15 cellular contexts compared by ENCODE assay signal in the genomic region with DNA sequence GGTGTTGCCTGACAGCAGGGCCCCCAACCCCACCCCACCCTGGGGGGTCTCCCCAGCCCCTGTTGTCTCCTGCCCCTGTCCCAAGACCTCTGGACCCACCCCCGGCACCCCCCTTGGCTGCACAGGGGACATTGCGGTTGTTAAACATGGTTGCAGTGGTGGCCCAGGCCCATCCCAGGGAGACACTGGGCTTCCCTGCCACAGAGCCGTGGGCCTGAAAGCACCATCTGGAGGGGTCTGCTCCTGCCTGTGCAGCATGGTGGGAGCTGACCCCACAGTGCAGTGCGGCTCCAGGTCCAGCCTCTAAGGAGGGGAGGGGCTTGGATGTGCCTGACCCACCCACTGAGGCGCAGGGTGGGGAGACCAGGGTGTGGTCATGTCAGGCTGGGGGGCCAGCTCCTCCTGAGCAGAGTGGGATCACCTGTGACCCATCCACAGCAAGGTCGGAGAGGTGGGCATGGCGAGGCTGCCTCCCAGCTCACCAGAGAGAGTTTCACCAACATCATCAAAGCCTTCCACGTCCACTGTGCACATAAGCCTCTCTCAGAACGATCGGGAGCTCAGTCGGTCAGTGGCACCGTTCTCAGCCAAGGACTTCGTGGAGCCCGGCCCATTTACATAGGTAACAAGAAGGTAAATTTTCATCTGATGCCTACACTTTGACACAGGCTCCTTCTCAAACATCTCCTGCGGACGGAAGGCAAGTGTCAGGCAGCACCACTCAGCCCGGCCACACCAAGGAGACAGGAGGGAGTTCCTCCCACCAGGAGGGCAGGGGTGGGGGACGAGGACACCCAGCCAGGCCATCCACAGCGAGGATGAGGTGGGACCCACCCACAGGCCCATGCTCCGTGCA.
DNase-seq lines count a peak whose midpoint lies in the region; ATAC-seq and TF ChIP-seq lines count a peak whose summit lies in the region.
"Had no signal": no experiment of that assay in that cellular context is flagged by ENCODE, and none has a peak within 500 bp of the region (broad histone marks: within the 10 kb centered on the region; RNA-seq: fewer than 3 reads in every experiment).

No MANE protein-coding gene starts in this region.

- no peak overlapping the region for H2AFZ ChIP-seq in PC-3 (ENCODE audit: low read length)
- H2AFZ ChIP-seq: GM23248 had no signal

- in situ Hi-C loops in G401 (cut with HindIII; ENCODE audit: low sequenced_read_pairs), result no loop called here

- H3K36me3 ChIP-seq in HEK293 (ENCODE audit: control insufficient read depth in 2 of 2, insufficient read depth in 1 of 2, low read length in 2 of 2), result no peaks in the 10 kb centered on the region
- no peaks in the 10 kb centered on the region for H3K36me3 ChIP-seq in lower lobe of right lung
- H3K36me3 ChIP-seq in H7 (replicated peaks; ENCODE audit: control insufficient read depth, insufficient read depth, low read length), result no peaks in the 10 kb centered on the region
- no peaks in the 10 kb centered on the region for H3K36me3 ChIP-seq in PC-3 (ENCODE audit: low read depth, low read length)
- H3K36me3 ChIP-seq: BE2C had no signal

- no peak overlapping the region for H3K27ac Mint-ChIP-seq in stimulated activated effector memory CD8-positive, alpha-beta T cell treated with anti-CD3 and anti-CD28 coated beads, Interleukin-12 subunit alpha, Interleukin-12 subunit beta, amount 100 ng/mL, for 72 hours
- H3K27ac Mint-ChIP-seq: CD4-positive, alpha-beta memory T cell; H9 had no signal

- DNase-seq in G401 (ENCODE audit: low spot score), result peak; percentile 10
- DNase-seq in lower lobe of right lung, result peak; percentile 38
- no peak for DNase-seq in stimulated activated effector memory CD8-positive, alpha-beta T cell treated with anti-CD3 and anti-CD28 coated beads, Interleukin-12 subunit alpha, Interleukin-12 subunit beta, amount 100 ng/mL, for 72 hours (ENCODE audit: low spot score in 2 of 2)
- no peak for DNase-seq in H7
- DNase-seq in foreskin keratinocyte, result no peak
- DNase-seq in PC-3, result no peak
- DNase-seq: BE2C; CD4-positive, alpha-beta memory T cell; DMS79; GM23248; H9 had no signal

- no peak overlapping the region for H3K4me2 ChIP-seq in PC-3 (ENCODE audit: low read length)
- H3K4me2 ChIP-seq: A549 had no signal

- peak in 1 of 2 donors; percentile 7 for ATAC-seq in lower lobe of right lung
- peak; percentile 5 for ATAC-seq in stimulated activated effector memory CD8-positive, alpha-beta T cell treated with anti-CD3 and anti-CD28 coated beads, Interleukin-12 subunit alpha, Interleukin-12 subunit beta, amount 100 ng/mL, for 72 hours
- no peak for ATAC-seq in foreskin keratinocyte
- ATAC-seq in PC-3, result no peak
- ATAC-seq: A549, HepG2 had no signal

- no peak overlapping the region for H3K27ac ChIP-seq in HEK293 (ENCODE audit: extremely low read depth, low read depth, low read length)
- H3K27ac ChIP-seq in lower lobe of right lung, result no peak overlapping the region
- no peak overlapping the region for H3K27ac ChIP-seq in foreskin keratinocyte
- H3K27ac ChIP-seq in PC-3 (ENCODE audit: low read length), result no peak overlapping the region
- H3K27ac ChIP-seq: A549, C4-2B, GM23248 had no signal

- H3K4me1 Mint-ChIP-seq in stimulated activated effector memory CD8-positive, alpha-beta T cell treated with anti-CD3 and anti-CD28 coated beads, Interleukin-12 subunit alpha, Interleukin-12 subunit beta, amount 100 ng/mL, for 72 hours, result peaks cover 22% of the 10 kb centered on the region

- H3K4me3 Mint-ChIP-seq in stimulated activated effector memory CD8-positive, alpha-beta T cell treated with anti-CD3 and anti-CD28 coated beads, Interleukin-12 subunit alpha, Interleukin-12 subunit beta, amount 100 ng/mL, for 72 hours, result no peak overlapping the region
- H3K4me3 Mint-ChIP-seq: H9 had no signal

- no peaks in the 10 kb centered on the region for H3K9me3 Mint-ChIP-seq in stimulated activated effector memory CD8-positive, alpha-beta T cell treated with anti-CD3 and anti-CD28 coated beads, Interleukin-12 subunit alpha, Interleukin-12 subunit beta, amount 100 ng/mL, for 72 hours
- H3K9me3 Mint-ChIP-seq: H9 had no signal

- TF ChIP-seq CTCF in HEK293 (tag by site-specific recombination; IDR thresholded peaks at IDR 0.05), result no peak
- no peak for TF ChIP-seq CTCF in lower lobe of right lung (IDR thresholded peaks at IDR 0.05)
- TF ChIP-seq CTCF in foreskin keratinocyte (conservative IDR thresholded peaks at IDR 0.05), result no peak
- no peak for TF ChIP-seq CTCF in PC-3 (conservative IDR thresholded peaks at IDR 0.05; ENCODE audit: low read depth, low read length)

- H3K4me1 ChIP-seq in HEK293 (ENCODE audit: control insufficient read depth, insufficient read depth, low read length) (no peaks in the 10 kb centered on the region), lower lobe of right lung (peaks cover 4% of the 10 kb centered on the region), foreskin keratinocyte (no peaks in the 10 kb centered on the region), PC-3 (ENCODE audit: insufficient read depth, low read length) (no peaks in the 10 kb centered on the region)
- H3K4me1 ChIP-seq: A549, BE2C had no signal

- no peaks in the 10 kb centered on the region for H4K20me1 ChIP-seq in PC-3 (ENCODE audit: low read length)

- POLR2A ChIA-PET in HEK293 (lab: Yijun Ruan, JAX), result no interaction called here
- POLR2A ChIA-PET in PC-3 (lab: Charles Lee; ENCODE audit: unreplicated experiment), result no interaction called here

- H3K79me2 ChIP-seq in PC-3 (ENCODE audit: low read length), result no peaks in the 10 kb centered on the region

- H3K4me3 ChIP-seq in HEK293 (ENCODE audit: low read depth, low read length) (no peak overlapping the region), lower lobe of right lung (no peak overlapping the region), H7 (ENCODE audit: insufficient read depth, low read depth, low read length) (no peak overlapping the region), PC-3 (ENCODE audit: low read length) (no peak overlapping the region)
- H3K4me3 ChIP-seq: A549, GM23248 had no signal

- H3K27me3 ChIP-seq in lower lobe of right lung (ENCODE audit: low read depth) (no peaks in the 10 kb centered on the region), H7 (ENCODE audit: control insufficient read depth, insufficient read depth, low read length) (no peaks in the 10 kb centered on the region), foreskin keratinocyte (no peaks in the 10 kb centered on the region), PC-3 (ENCODE audit: low read length) (peaks cover 77% of the 10 kb centered on the region)

- H3K9ac ChIP-seq in PC-3 (ENCODE audit: low read length), result no peak overlapping the region
- H3K9ac ChIP-seq: GM23248 had no signal

- intact Hi-C loops in lower lobe of right lung (cut with DNase I), result no loop called here
- intact Hi-C loops in PC-3 (cut with micrococcal nuclease), result no loop called here

- H3K9me3 ChIP-seq in HEK293 (ENCODE audit: control insufficient read depth, insufficient read depth, low read depth, low read length), result no peaks in the 10 kb centered on the region
- H3K9me3 ChIP-seq in lower lobe of right lung, result no peaks in the 10 kb centered on the region
- no peaks in the 10 kb centered on the region for H3K9me3 ChIP-seq in PC-3 (ENCODE audit: low read length)
- H3K9me3 ChIP-seq: A549, BE2C had no signal

- CTCF ChIA-PET in HEK293 (lab: Yijun Ruan, JAX), result interaction anchor here (0.5 kb wide), 1 partner anchor 67 kb away, joined by 3 read pairs; no protein-coding TSS in a partner anchor
- CTCF ChIA-PET in PC-3 (lab: Charles Lee), result no interaction called here

- H3K9me2 ChIP-seq in PC-3 (replicated peaks; ENCODE audit: low read length), result no peaks in the 10 kb centered on the region

- no peaks in the 10 kb centered on the region for H3F3A ChIP-seq in PC-3 (ENCODE audit: low read length, unreplicated experiment)

- no TSS peak for BruUV-seq in PC-3 (replicated peaks; lab: Mats Ljungman, UMichigan)

- H3K36me3 Mint-ChIP-seq in stimulated activated effector memory CD8-positive, alpha-beta T cell treated with anti-CD3 and anti-CD28 coated beads, Interleukin-12 subunit alpha, Interleukin-12 subunit beta, amount 100 ng/mL, for 72 hours, result peaks cover 10% of the 10 kb centered on the region

TF ChIP-seq in HEK293, 187 proteins besides CTCF, POLR2A, EP300 and RAD21 (continues in another document):
- no peak for TF ChIP-seq ZBTB1 (tag by site-specific recombination; IDR thresholded peaks at IDR 0.05)
- TF ChIP-seq IKZF3 (tag by site-specific recombination; IDR thresholded peaks at IDR 0.05), result no peak
- TF ChIP-seq, protein P1, sequence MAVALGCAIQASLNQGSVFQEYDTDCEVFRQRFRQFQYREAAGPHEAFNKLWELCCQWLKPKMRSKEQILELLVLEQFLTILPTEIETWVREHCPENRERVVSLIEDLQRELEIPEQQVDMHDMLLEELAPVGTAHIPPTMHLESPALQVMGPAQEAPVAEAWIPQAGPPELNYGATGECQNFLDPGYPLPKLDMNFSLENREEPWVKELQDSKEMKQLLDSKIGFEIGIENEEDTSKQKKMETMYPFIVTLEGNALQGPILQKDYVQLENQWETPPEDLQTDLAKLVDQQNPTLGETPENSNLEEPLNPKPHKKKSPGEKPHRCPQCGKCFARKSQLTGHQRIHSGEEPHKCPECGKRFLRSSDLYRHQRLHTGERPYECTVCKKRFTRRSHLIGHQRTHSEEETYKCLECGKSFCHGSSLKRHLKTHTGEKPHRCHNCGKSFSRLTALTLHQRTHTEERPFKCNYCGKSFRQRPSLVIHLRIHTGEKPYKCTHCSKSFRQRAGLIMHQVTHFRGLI (tag by site-specific recombination; IDR thresholded peaks at IDR 0.05), result no peak
- TF ChIP-seq ZFP3 (tag by site-specific recombination; IDR thresholded peaks at IDR 0.05; ENCODE audit: low read depth), result no peak
- TF ChIP-seq, protein P2, sequence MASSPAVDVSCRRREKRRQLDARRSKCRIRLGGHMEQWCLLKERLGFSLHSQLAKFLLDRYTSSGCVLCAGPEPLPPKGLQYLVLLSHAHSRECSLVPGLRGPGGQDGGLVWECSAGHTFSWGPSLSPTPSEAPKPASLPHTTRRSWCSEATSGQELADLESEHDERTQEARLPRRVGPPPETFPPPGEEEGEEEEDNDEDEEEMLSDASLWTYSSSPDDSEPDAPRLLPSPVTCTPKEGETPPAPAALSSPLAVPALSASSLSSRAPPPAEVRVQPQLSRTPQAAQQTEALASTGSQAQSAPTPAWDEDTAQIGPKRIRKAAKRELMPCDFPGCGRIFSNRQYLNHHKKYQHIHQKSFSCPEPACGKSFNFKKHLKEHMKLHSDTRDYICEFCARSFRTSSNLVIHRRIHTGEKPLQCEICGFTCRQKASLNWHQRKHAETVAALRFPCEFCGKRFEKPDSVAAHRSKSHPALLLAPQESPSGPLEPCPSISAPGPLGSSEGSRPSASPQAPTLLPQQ (tag by site-specific recombination; IDR thresholded peaks at IDR 0.05), result 0 out of 2 replicates have a peak, but pooled peaks have one; percentile 35
- TF ChIP-seq ZNF426 (tag by site-specific recombination; IDR thresholded peaks at IDR 0.05), result no peak
- no peak for TF ChIP-seq HOXC10 (CRISPR knock-in tag; IDR thresholded peaks at IDR 0.05)
- TF ChIP-seq SP7 (tag by site-specific recombination; IDR thresholded peaks at IDR 0.05), result no peak
- peak; percentile 47; the same call in 1 of the 2 replicates for TF ChIP-seq ZFP69B (tag by site-specific recombination; IDR thresholded peaks at IDR 0.05)
- no peak for TF ChIP-seq KLF1 (tag by site-specific recombination; IDR thresholded peaks at IDR 0.05)
- no peak for TF ChIP-seq ZNF211 (tag by site-specific recombination; IDR thresholded peaks at IDR 0.05; ENCODE audit: low read depth)

Comparison
In these comparisons a context has a peak if more than half of its experiments do, and no peak if none do; other contexts are left out.
1. DNase-seq: peak in G401 (single experiment) and lower lobe of right lung (single experiment); none in stimulated activated effector memory CD8-positive, alpha-beta T cell treated with anti-CD3 and anti-CD28 coated beads, Interleukin-12 subunit alpha, Interleukin-12 subunit beta, amount 100 ng/mL, for 72 hours (0 of 2), H7 (single experiment), foreskin keratinocyte (0 of 2) and PC-3 (single experiment).